8 cellular contexts compared by ENCODE assay signal in genomic region chr17:29179232-29180036, GRCh38. TPM values are rescaled to one million over a fixed set of nuclear protein-coding genes. Genes with fewer than 3 reads are reported as not detected.
DNase-seq lines count a peak whose midpoint lies in the region; ATAC-seq and TF ChIP-seq lines count a peak whose summit lies in the region.

No MANE protein-coding gene starts in this region.

- H3K27me3 Mint-ChIP-seq in activated naive CD8-positive, alpha-beta T cell, result no peaks in the 10 kb centered on the region

- no peak for TF ChIP-seq CTCF in right atrium auricular region (IDR thresholded peaks at IDR 0.05)

- H3K27ac Mint-ChIP-seq in activated naive CD8-positive, alpha-beta T cell, result no peak overlapping the region

- no peaks in the 10 kb centered on the region for H3K36me3 ChIP-seq in right atrium auricular region

- H3K4me1 Mint-ChIP-seq in activated naive CD8-positive, alpha-beta T cell (ENCODE audit: low read depth), result peaks cover 20% of the 10 kb centered on the region

- no peaks in the 10 kb centered on the region for H3K9me3 ChIP-seq in right atrium auricular region

- peaks cover 5% of the 10 kb centered on the region for H3K36me3 Mint-ChIP-seq in activated naive CD8-positive, alpha-beta T cell

- DNase-seq in NCI-H1417 (lab: John Stamatoyannopoulos, UW), result peak in 2 of 3 experiments; percentile 58 to 62
- DNase-seq in NCI-H1417 treated with DMSO at 0.1 percent for 48 hours (lab: John Stamatoyannopoulos, UW), result no peak
- DNase-seq in NCI-H1436 treated with DMSO at 0.1 percent for 48 hours (lab: John Stamatoyannopoulos, UW), result peak; percentile 17
- no peak for DNase-seq in right atrium auricular region (ENCODE audit: low spot score)
- peak; percentile 29 for DNase-seq in renal cortical epithelial cell (ENCODE audit: low read depth)
- DNase-seq in medulla oblongata (ENCODE audit: extremely low spot score), result no peak

- peak overlapping the region; percentile 58 for H3K4me3 Mint-ChIP-seq in activated naive CD8-positive, alpha-beta T cell

- no peaks in the 10 kb centered on the region for H3K27me3 ChIP-seq in right atrium auricular region

- no peaks in the 10 kb centered on the region for H3K9me3 Mint-ChIP-seq in activated naive CD8-positive, alpha-beta T cell (ENCODE audit: low read depth)

- H3K27ac ChIP-seq in right atrium auricular region, result peak overlapping the region; percentile 85 to 92

- H3K4me1 ChIP-seq in right atrium auricular region, result peaks cover 0 to 51% of the 10 kb centered on the region in 2 donors

- H3K4me3 ChIP-seq in right atrium auricular region, result peak overlapping the region; percentile 63 to 68

- no peak for ATAC-seq in GM19455 (IDR thresholded peaks at IDR 0.05; ENCODE audit: unreplicated experiment)

RNA-seq across cellular contexts. Expression of gene MYO18A, which starts 0.8 kb away (rescaled TPM):
- total RNA-seq in right atrium auricular region (100 to 1,000 TPM; 159 to 219 TPM), renal cortical epithelial cell (25.4 and 65.5 TPM in 2 replicates)

Comparison
In these comparisons a context has a peak if more than half of its experiments do, and no peak if none do; other contexts are left out.
1. DNase-seq: peak in NCI-H1417 (2 of 3), NCI-H1436 treated with DMSO at 0.1 percent for 48 hours (single experiment) and renal cortical epithelial cell (single experiment); none in NCI-H1417 treated with DMSO at 0.1 percent for 48 hours (single experiment), right atrium auricular region (single experiment) and medulla oblongata (single experiment).